8 cellular contexts compared by ENCODE assay signal in the genomic region with DNA sequence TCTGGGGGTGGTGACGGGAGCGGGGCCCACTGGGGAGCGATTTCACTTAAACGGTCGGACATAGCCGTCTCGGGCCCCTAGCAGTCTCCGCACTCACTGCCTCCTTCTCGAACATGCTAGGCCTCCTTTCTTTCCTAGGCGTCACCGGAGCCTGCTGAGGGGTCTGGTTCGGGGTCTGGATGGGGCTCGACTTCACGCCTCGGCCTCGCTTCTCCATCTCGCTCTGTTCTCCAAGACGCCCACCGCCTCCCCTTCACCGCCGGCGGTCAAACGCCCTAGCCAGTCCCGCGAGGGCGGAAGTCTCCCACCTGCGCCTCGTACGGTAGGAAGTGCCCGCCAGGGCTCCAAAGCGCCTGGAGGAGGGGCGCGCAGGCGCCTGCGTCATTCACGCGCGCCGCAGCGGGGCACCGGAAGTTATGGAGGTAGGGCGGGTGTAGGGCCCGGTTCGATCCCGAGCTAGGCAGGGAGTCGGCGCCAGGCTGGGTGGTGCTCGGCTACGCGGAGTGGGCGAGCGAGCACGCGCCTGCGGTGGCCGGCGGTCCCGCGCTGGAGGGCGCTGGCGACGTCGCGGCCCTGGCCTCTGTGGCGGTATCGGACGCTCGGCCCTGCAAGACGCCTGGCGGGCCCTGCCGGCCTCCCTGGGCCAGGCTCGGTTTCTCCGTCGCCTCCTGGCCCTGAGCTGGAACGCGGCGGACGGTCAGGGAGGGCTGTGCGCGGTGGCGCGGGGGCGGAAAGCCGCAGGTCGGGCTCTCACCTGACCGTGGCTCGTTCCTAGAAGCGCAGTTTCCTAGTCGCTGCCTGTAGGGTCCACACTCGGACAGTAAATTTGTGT. TPM values are rescaled to one million over a fixed set of nuclear protein-coding genes. Genes with fewer than 3 reads are reported as not detected.
A peak's percentile ranks its signal among the peaks of the same experiment; 100 is the strongest.
DNase-seq lines count a peak whose midpoint lies in the region; ATAC-seq lines count a peak whose summit lies in the region.

A gene with protein sequence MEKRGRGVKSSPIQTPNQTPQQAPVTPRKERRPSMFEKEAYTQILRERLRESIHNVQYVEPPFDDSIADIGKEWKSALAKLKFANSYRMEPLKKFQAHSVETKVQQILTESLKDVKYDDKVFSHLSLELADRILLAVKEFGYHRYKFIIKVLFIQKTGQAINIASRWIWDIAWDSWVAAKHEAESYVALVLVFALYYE (minus strand): TSS at position 331 of the 832 bp plus-strand sequence. CDS start 114 bp downstream, at position 217.
A gene (plus strand): TSS at position 381 of the 832 bp plus-strand sequence. CDS start 36 bp downstream, at position 417.

- peaks cover 28% of the 10 kb centered on the region for H3K4me1 Mint-ChIP-seq in activated CD4-positive, alpha-beta T cell treated with anti-CD3 and anti-CD28 coated beads, Interleukin-2, amount 10 ng/mL, durations not matched to agents 24 days and 14 days

- intact Hi-C loops in activated CD4-positive, alpha-beta T cell treated with anti-CD3 and anti-CD28 coated beads, Interleukin-2, amount 10 ng/mL, durations not matched to agents 24 days and 14 days (cut with micrococcal nuclease): loop anchor here (1.0 to 5.0 kb wide), 5 partner anchors 27 to 833 kb away; a partner anchor contains a TSS

- H3K9me3 Mint-ChIP-seq in activated CD4-positive, alpha-beta T cell treated with anti-CD3 and anti-CD28 coated beads, Interleukin-2, amount 10 ng/mL, durations not matched to agents 24 days and 14 days: no peaks in the 10 kb centered on the region

- ATAC-seq in GM19328 (IDR thresholded peaks at IDR 0.05; ENCODE audit: unreplicated experiment) (peak; percentile 93), HG03469 (IDR thresholded peaks at IDR 0.05; ENCODE audit: unreplicated experiment) (peak; percentile 89), left lobe of liver (peak; percentile 97)

- peak within 1 kb of the TSS; percentile 100 for H3K27ac Mint-ChIP-seq in activated CD4-positive, alpha-beta T cell treated with anti-CD3 and anti-CD28 coated beads, Interleukin-2, amount 10 ng/mL, durations not matched to agents 24 days and 14 days

- DNase-seq in C1 segment of cervical spinal cord (lab: John Stamatoyannopoulos, UW): peak; percentile 69 to 96 (median 89)
- DNase-seq in NCI-H524 treated with DMSO at 0.1 percent for 48 hours (lab: John Stamatoyannopoulos, UW): peak; percentile 80
- peak; percentile 99 for DNase-seq in activated CD4-positive, alpha-beta T cell treated with anti-CD3 and anti-CD28 coated beads, Interleukin-2, amount 10 ng/mL, durations not matched to agents 24 days and 14 days
- peak; percentile 70 for DNase-seq in cortex of kidney (lab: John Stamatoyannopoulos, UW)
- DNase-seq in left lobe of liver (ENCODE audit: low spot score): peak; percentile 97
- DNase-seq in stimulated activated CD4-positive, alpha-beta T cell treated with anti-CD3 and anti-CD28 coated beads, Interleukin-2, amount 100 ng/mL, for 24 hours: peak; percentile 92 to 95

- peaks cover 2% of the 10 kb centered on the region for H3K27me3 Mint-ChIP-seq in activated CD4-positive, alpha-beta T cell treated with anti-CD3 and anti-CD28 coated beads, Interleukin-2, amount 10 ng/mL, durations not matched to agents 24 days and 14 days

- peak within 1 kb of the TSS; percentile 100 for H3K4me3 Mint-ChIP-seq in activated CD4-positive, alpha-beta T cell treated with anti-CD3 and anti-CD28 coated beads, Interleukin-2, amount 10 ng/mL, durations not matched to agents 24 days and 14 days

- H3K36me3 Mint-ChIP-seq in activated CD4-positive, alpha-beta T cell treated with anti-CD3 and anti-CD28 coated beads, Interleukin-2, amount 10 ng/mL, durations not matched to agents 24 days and 14 days (ENCODE audit: low read depth): peaks cover 9% of the 10 kb centered on the region

RNA-seq across cellular contexts. Expression of the first gene that starts in this region (rescaled TPM):
- total RNA-seq in activated CD4-positive, alpha-beta T cell treated with anti-CD3 and anti-CD28 coated beads, Interleukin-2, amount 10 ng/mL, durations not matched to agents 24 days and 14 days: 2.1 TPM in 2 replicates
- total RNA-seq in left lobe of liver: 0.60 TPM

RNA-seq across cellular contexts. Expression of the second gene that starts in this region (rescaled TPM):
- total RNA-seq in activated CD4-positive, alpha-beta T cell treated with anti-CD3 and anti-CD28 coated beads, Interleukin-2, amount 10 ng/mL, durations not matched to agents 24 days and 14 days: 26.2 and 27.9 TPM in 2 replicates
- total RNA-seq in left lobe of liver: 16.3 TPM

Comparison
In these comparisons a context has a peak if more than half of its experiments do, and no peak if none do; other contexts are left out.
1. Peak in every context shown above with its lines: DNase-seq and ATAC-seq.